In the genomic region with DNA sequence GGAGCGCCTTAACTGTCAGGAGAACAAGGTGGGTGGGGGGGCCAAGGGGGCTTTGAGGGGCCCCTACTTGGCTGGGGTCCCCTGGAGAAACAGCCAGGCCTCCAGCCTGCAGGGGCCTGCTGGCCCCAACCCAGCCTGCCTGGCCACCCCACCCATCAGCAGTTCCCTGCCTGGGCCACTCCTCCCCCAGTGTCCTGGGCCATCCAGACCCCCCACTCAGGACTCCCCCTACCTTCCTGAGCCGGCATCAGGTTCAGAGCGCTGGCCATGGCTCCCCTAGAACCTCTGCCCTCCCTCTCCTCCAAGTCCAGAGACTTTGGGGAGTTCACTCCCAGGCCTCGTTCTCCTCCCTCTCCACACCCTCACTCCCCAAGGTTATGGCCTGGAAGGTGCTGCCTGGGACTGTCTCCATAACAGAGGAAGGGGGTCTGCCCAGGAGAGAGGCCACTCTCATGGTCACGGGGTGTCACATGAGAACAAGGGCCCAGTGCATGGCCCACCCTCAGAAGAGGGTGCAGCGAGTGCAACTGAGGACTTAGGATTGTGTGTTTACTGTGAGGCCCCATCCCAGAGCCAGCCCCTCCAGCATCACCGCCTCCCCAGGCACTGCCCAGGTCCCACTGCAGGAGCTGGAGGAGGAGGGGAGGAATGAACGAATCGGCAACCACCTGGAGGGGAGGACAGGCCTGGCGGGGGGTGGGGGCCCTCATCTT, we compare ENCODE assay signal across 33 cellular contexts. TPM values are rescaled to one million over a fixed set of nuclear protein-coding genes. Genes with fewer than 3 reads are reported as not detected.
DNase-seq lines count a peak whose midpoint lies in the region; ATAC-seq, FAIRE-seq and TF ChIP-seq lines count a peak whose summit lies in the region.
"Had no signal": no experiment of that assay in that cellular context is flagged by ENCODE, and none has a peak within 500 bp of the region (broad histone marks: within the 10 kb centered on the region; RNA-seq: fewer than 3 reads in every experiment).

No MANE protein-coding gene starts in this region.

- H3K56ac ChIP-seq in IMR-90 (ENCODE audit: extremely low read depth, insufficient read depth, low read length), result no peak overlapping the region

- CTCF ChIA-PET in IMR-90 (lab: Yijun Ruan, JAX) (no interaction called here), HepG2 (lab: Yijun Ruan, JAX; ENCODE audit: low intra/inter-chr PET ratio, low total read pairs) (no interaction called here)

- no peak overlapping the region for H3K23ac ChIP-seq in IMR-90 (ENCODE audit: low read depth, low read length)

- H3K4me3 ChIP-seq in left ventricle myocardium inferior (no peak overlapping the region), IMR-90 (ENCODE audit: insufficient read depth, low read depth, low read length) (no peak overlapping the region), HepG2 (replicated peaks in 1 of 3; ENCODE audit: insufficient read depth in 1 of 3, low read depth in 2 of 3, low read length in 3 of 3) (no peak overlapping the region)
- H3K4me3 ChIP-seq: GM12878, PC-9 had no signal

- no peak overlapping the region for H2BK120ac ChIP-seq in IMR-90 (ENCODE audit: low read depth, low read length)

- ATAC-seq in Right ventricle myocardium inferior (no peak), IMR-90 (ENCODE audit: low read depth) (no peak), HepG2 (no peak), HG03457 (IDR thresholded peaks at IDR 0.05; ENCODE audit: unreplicated experiment) (no peak)
- ATAC-seq in activated naive CD4-positive, alpha-beta T cell treated with anti-CD3 and anti-CD28 coated beads, Interleukin-2, amount 50 U/mL, for 72 hours, result no peak
- ATAC-seq: GM12878 had no signal

- dilution Hi-C loops in IMR-90 (cut with HindIII; ENCODE audit: low sequenced_read_pairs, unreplicated experiment), result no loop called here

- no peak overlapping the region for H3K27ac ChIP-seq in left ventricle myocardium inferior (replicated peaks)
- H3K27ac ChIP-seq in IMR-90 (ENCODE audit: insufficient read depth, low read length), result no peak overlapping the region
- no peak overlapping the region for H3K27ac ChIP-seq in HepG2 (ENCODE audit: extremely low read length, insufficient read depth, low read length)
- H3K27ac ChIP-seq: PC-9 had no signal

- peaks cover 4% of the 10 kb centered on the region; the same call in 1 of the 2 replicates for H3K9me1 ChIP-seq in IMR-90 (ENCODE audit: insufficient read depth, low read length)

- no peak overlapping the region for H3K18ac ChIP-seq in IMR-90 (ENCODE audit: low read depth, low read length)

- in situ Hi-C loops in IMR-90 (cut with MboI; ENCODE audit: low sequenced_read_pairs), result no loop called here
- in situ Hi-C loops in HepG2 (cut with HindIII; ENCODE audit: extremely low pct_ligation_motif_present, low pct_unique_long_range_greater_than_20kb), result no loop called here

- no peak for FAIRE-seq in HepG2 (lab: Jason Lieb, UNC)
- FAIRE-seq: GM12878, H1 had no signal

- no peaks in the 10 kb centered on the region for H4K20me1 ChIP-seq in IMR-90 (ENCODE audit: insufficient read depth, low read length)
- peaks cover 57% of the 10 kb centered on the region for H4K20me1 ChIP-seq in HepG2 (ENCODE audit: insufficient read depth, low read length)

- peak; percentile 22 for DNase-seq in Right ventricle myocardium inferior (ENCODE audit: missing footprints)
- DNase-seq in left ventricle myocardium inferior, result no peak
- no peak for DNase-seq in IMR-90
- no peak for DNase-seq in HepG2 (ENCODE audit: low spot score)
- DNase-seq in type B pancreatic cell (ENCODE audit: extremely low spot score, unreplicated experiment), result peak; percentile 63
- no peak for DNase-seq in mesothelial cell of epicardium (ENCODE audit: low spot score in 2 of 2, unreplicated experiment in 2 of 2)
- DNase-seq in activated naive CD4-positive, alpha-beta T cell treated with anti-CD3 and anti-CD28 coated beads, Interleukin-2, amount 50 U/mL, for 72 hours (ENCODE audit: low spot score in 2 of 2), result no peak
- DNase-seq: 8988T; ACHN; Caco-2; DMS79; EL; GDM1; HCEC 1CT; KG1; NCI-H1092 treated with DMSO at 0.1 percent for 48 hours; NCI-H1436 treated with DMSO at 0.1 percent for 48 hours; NCI-H187 treated with DMSO at 0.1 percent for 48 hours; NCI-H446 treated with DMSO at 0.1 percent for 48 hours; NCI-H526; NCI-H82; NK-92 treated with Interleukin-12 subunit alpha and Interleukin-12 subunit beta, amount 100 ng/mL, for 24 hours; PC-9; RPMI8226; SHP77; SW 1271 had no signal

- H3K4me2 ChIP-seq in IMR-90 (ENCODE audit: low read depth, low read length) (no peak overlapping the region), HepG2 (ENCODE audit: low read depth, low read length) (no peak overlapping the region)
- H3K4me2 ChIP-seq: PC-9 had no signal

- no peak overlapping the region for H4K5ac ChIP-seq in IMR-90 (ENCODE audit: low read depth, low read length)

- H3K27me3 ChIP-seq in left ventricle myocardium inferior (ENCODE audit: low read depth) (no peaks in the 10 kb centered on the region), IMR-90 (ENCODE audit: control insufficient read depth, insufficient read depth, low read length) (no peaks in the 10 kb centered on the region; the same call in 1 of the 2 replicates), HepG2 (ENCODE audit: control insufficient read depth in 1 of 2, insufficient read depth in 2 of 2, low read length in 2 of 2) (no peaks in the 10 kb centered on the region)

- H3K27me3 Mint-ChIP-seq in type B pancreatic cell (no peaks in the 10 kb centered on the region), mesothelial cell of epicardium (ENCODE audit: low read depth) (no peaks in the 10 kb centered on the region)
- H3K27me3 Mint-ChIP-seq: CD4-positive, alpha-beta memory T cell had no signal

- H3K14ac ChIP-seq in IMR-90 (replicated peaks; ENCODE audit: low read depth, low read length), result no peak overlapping the region

- no peak overlapping the region for H3K4ac ChIP-seq in IMR-90 (ENCODE audit: low read depth, low read length)

- H2AFZ ChIP-seq in IMR-90 (replicated peaks; ENCODE audit: low read length, poor library complexity) (no peak overlapping the region), HepG2 (ENCODE audit: low read length) (no peak overlapping the region)
- H2AFZ ChIP-seq: PC-9 had no signal

- no peaks in the 10 kb centered on the region; a peak in 1 of 4 replicates for H3K79me1 ChIP-seq in IMR-90 (ENCODE audit: low read depth in 1 of 2, low read length in 2 of 2)

- TF ChIP-seq POLR2A in IMR-90 (IDR thresholded peaks at IDR 0.05; ENCODE audit: low read depth, low read length) (no peak), HepG2 (IDR thresholded peaks at IDR 0.05; ENCODE audit: insufficient read depth in 1 of 2, low read depth in 2 of 2, low read length in 2 of 2) (no peak)

- no peak overlapping the region for H2BK20ac ChIP-seq in IMR-90 (ENCODE audit: low read depth, low read length)

- H2AK5ac ChIP-seq in IMR-90 (ENCODE audit: low read depth, low read length), result no peak overlapping the region

- H3K9me3 Mint-ChIP-seq in type B pancreatic cell (no peaks in the 10 kb centered on the region), mesothelial cell of epicardium (no peaks in the 10 kb centered on the region)
- H3K9me3 Mint-ChIP-seq in activated naive CD4-positive, alpha-beta T cell treated with anti-CD3 and anti-CD28 coated beads, Interleukin-2, amount 50 U/mL, for 72 hours, result no peaks in the 10 kb centered on the region
- H3K9me3 Mint-ChIP-seq: CD4-positive, alpha-beta memory T cell; T-helper 1 cell treated with Interleukin-12 subunit alpha and Interleukin-12 subunit beta and Interleukin-4 antibody, amounts not matched to agents 30 μg/mL and 1 μg/mL, for 36 hours had no signal

- H3K4me1 ChIP-seq in left ventricle myocardium inferior, result peaks cover 24% of the 10 kb centered on the region
- peaks cover 10% of the 10 kb centered on the region for H3K4me1 ChIP-seq in IMR-90 (ENCODE audit: control insufficient read depth, insufficient read depth, low read length)
- H3K4me1 ChIP-seq in HepG2 (ENCODE audit: insufficient read depth, low read length), result peaks cover 45% of the 10 kb centered on the region

- intact Hi-C loops in Right ventricle myocardium inferior (cut with DNase I) (no loop called here), left ventricle myocardium inferior (cut with micrococcal nuclease) (no loop called here), IMR-90 (cut with micrococcal nuclease) (no loop called here), HepG2 (cut with micrococcal nuclease; ENCODE audit: unreplicated experiment) (no loop called here)

- 80% methylated on average over 1 of the region's 10 CpGs; no CpG with 5 or more reads in 1 of the 2 experiments for WGBS in IMR-90 (ENCODE audit: extremely low coverage in 2 of 2, insufficient read length in 1 of 2), 2 experiments
- 98% methylated on average over 10 of the region's 10 CpGs for WGBS in HepG2 (ENCODE audit: low lambda C conversion rate)

- TF ChIP-seq RAD21 in IMR-90 (IDR thresholded peaks at IDR 0.05; ENCODE audit: low read length) (no peak), HepG2 (CRISPR knock-in tag; IDR thresholded peaks at IDR 0.05) (peak; percentile 12; the same call in 1 of the 2 replicates)

- TF ChIP-seq CTCF in left ventricle myocardium inferior (IDR thresholded peaks at IDR 0.05; ENCODE audit: borderline replicate concordance) (no peak), IMR-90 (conservative IDR thresholded peaks at IDR 0.05; ENCODE audit: low read depth, low read length) (no peak), HepG2 (CRISPR knock-in tag; IDR thresholded peaks at IDR 0.05) (no peak), type B pancreatic cell (conservative IDR thresholded peaks at IDR 0.05) (no peak), mesothelial cell of epicardium (IDR thresholded peaks at IDR 0.05; ENCODE audit: unreplicated experiment) (no peak)

- H2BK5ac ChIP-seq in IMR-90 (ENCODE audit: low read depth, low read length, poor library complexity, severe bottlenecking), result no peak overlapping the region

- H4K8ac ChIP-seq in IMR-90 (ENCODE audit: low read depth in 2 of 2, low read length in 2 of 2), result no peak overlapping the region

- H3K4me3 Mint-ChIP-seq in type B pancreatic cell (no peak overlapping the region), mesothelial cell of epicardium (no peak overlapping the region)
- H3K4me3 Mint-ChIP-seq: CD4-positive, alpha-beta memory T cell; T-helper 1 cell treated with Interleukin-12 subunit alpha and Interleukin-12 subunit beta and Interleukin-4 antibody, amounts not matched to agents 30 μg/mL and 1 μg/mL, for 36 hours had no signal

- no peaks in the 10 kb centered on the region for H3K9me3 ChIP-seq in left ventricle myocardium inferior (replicated peaks)
- no peaks in the 10 kb centered on the region for H3K9me3 ChIP-seq in IMR-90 (ENCODE audit: control insufficient read depth, insufficient read depth, low read length)
- H3K9me3 ChIP-seq in HepG2 (ENCODE audit: low read length), result no peaks in the 10 kb centered on the region
- H3K9me3 ChIP-seq: Caco-2 had no signal

- peak overlapping the region; percentile 28 for H2AK9ac ChIP-seq in IMR-90 (replicated peaks; ENCODE audit: low read depth, low read length, poor library complexity)

- BruUV-seq in IMR-90 (replicated peaks; lab: Mats Ljungman, UMichigan) (no TSS peak), HepG2 (replicated peaks; lab: Mats Ljungman, UMichigan) (no TSS peak)

- H3K27ac Mint-ChIP-seq in type B pancreatic cell (no peak overlapping the region), mesothelial cell of epicardium (no peak overlapping the region)
- no peak overlapping the region for H3K27ac Mint-ChIP-seq in activated naive CD4-positive, alpha-beta T cell treated with anti-CD3 and anti-CD28 coated beads, Interleukin-2, amount 50 U/mL, for 72 hours
- H3K27ac Mint-ChIP-seq: CD4-positive, alpha-beta memory T cell; T-helper 1 cell treated with Interleukin-12 subunit alpha and Interleukin-12 subunit beta and Interleukin-4 antibody, amounts not matched to agents 30 μg/mL and 1 μg/mL, for 36 hours had no signal

- POLR2A ChIA-PET in IMR-90 (lab: Charles Lee; ENCODE audit: unreplicated experiment) (no interaction called here), HepG2 (lab: Yijun Ruan, JAX) (interaction anchor here (1.0 to 1.1 kb wide), 2 partner anchors 12 to 20 kb away, joined by 3 read pairs; no protein-coding TSS in a partner anchor)

- peaks cover 39% of the 10 kb centered on the region for H3K79me2 ChIP-seq in HepG2 (ENCODE audit: insufficient read depth, low read length)

- no peaks in the 10 kb centered on the region for H3K36me3 ChIP-seq in left ventricle myocardium inferior
- H3K36me3 ChIP-seq in IMR-90 (ENCODE audit: control insufficient read depth, insufficient read depth, low read length), result peaks cover 1% of the 10 kb centered on the region; the same call in 1 of the 2 replicates
- peaks cover 59 to 73% of the 10 kb centered on the region in 2 experiments for H3K36me3 ChIP-seq in HepG2 (replicated peaks in 1 of 2; ENCODE audit: control insufficient read depth in 1 of 2, insufficient read depth in 2 of 2, low read length in 2 of 2)

- H3K9ac ChIP-seq in IMR-90 (ENCODE audit: low read depth, low read length), result no peak overlapping the region
- H3K9ac ChIP-seq in HepG2 (ENCODE audit: insufficient read depth, low read depth, low read length), result no peak overlapping the region

- H3K4me1 Mint-ChIP-seq in type B pancreatic cell (ENCODE audit: unreplicated experiment), result no peaks in the 10 kb centered on the region
- H3K4me1 Mint-ChIP-seq in mesothelial cell of epicardium, result peaks cover 11% of the 10 kb centered on the region

- no peak overlapping the region for H2BK15ac ChIP-seq in IMR-90 (ENCODE audit: low read depth, low read length)

- no peaks in the 10 kb centered on the region for H3K36me3 Mint-ChIP-seq in type B pancreatic cell
- H3K36me3 Mint-ChIP-seq in mesothelial cell of epicardium, result no peaks in the 10 kb centered on the region
- no peaks in the 10 kb centered on the region for H3K36me3 Mint-ChIP-seq in activated naive CD4-positive, alpha-beta T cell treated with anti-CD3 and anti-CD28 coated beads, Interleukin-2, amount 50 U/mL, for 72 hours

- H4K91ac ChIP-seq in IMR-90 (ENCODE audit: insufficient read depth, low read depth, low read length), result no peak overlapping the region

- TF ChIP-seq EP300 in HepG2 (IDR thresholded peaks at IDR 0.05; ENCODE audit: low read depth in 2 of 2, low read length in 2 of 2) (no peak), HepG2 (CRISPR knock-in tag; IDR thresholded peaks at IDR 0.05; ENCODE audit: borderline replicate concordance) (no peak)

RNA-seq across cellular contexts. Expression of a gene that starts 6.0 kb away (rescaled TPM):
- total RNA-seq in Right ventricle myocardium inferior, result 0.41 TPM
- 0.47 TPM for total RNA-seq in left ventricle myocardium inferior
- total RNA-seq in IMR-90 (2012; rRNA removed), result 1.4 and 2.2 TPM in 2 replicates
- polyA plus RNA-seq in IMR-90 (2012; rRNA removed), result 14.4 and 17.3 TPM in 2 replicates
- polyA plus RNA-seq in IMR-90 (2012; cell fraction: cytosol; rRNA removed), result 3.7 and 5.8 TPM in 2 replicates
- polyA plus RNA-seq in IMR-90 (2012; cell fraction: nucleus; rRNA removed; ENCODE audit: low replicate concordance), result 68.1 and 209 TPM in 2 replicates
- 33.6 and 110 TPM in 2 replicates for total RNA-seq in HepG2 (2016; rRNA removed; fragmentation: Illumina TruSeq; extraction: Trizol)
- 27.1 and 27.6 TPM in 2 replicates for total RNA-seq in HepG2 (2016; cell fraction: cytosol; rRNA removed; fragmentation: Illumina TruSeq; extraction: Trizol; ENCODE audit: low read depth)
- total RNA-seq in HepG2 (2016; cell fraction: insoluble cytoplasmic fraction; rRNA removed; fragmentation: Illumina TruSeq; extraction: Trizol), result 25.3 and 116 TPM in 2 replicates
- 36.6 and 38.0 TPM in 2 replicates for total RNA-seq in HepG2 (2016; cell fraction: membrane; rRNA removed; fragmentation: Illumina TruSeq; extraction: Trizol)
- 145 and 168 TPM in 2 replicates for total RNA-seq in HepG2 (2016; cell fraction: nucleus; rRNA removed; fragmentation: Illumina TruSeq; extraction: Trizol)
- 191 and 280 TPM in 2 replicates for polyA plus RNA-seq in HepG2 (2011; rRNA removed)
- polyA plus RNA-seq in HepG2 (2011; cell fraction: cytosol; rRNA removed), result 57.2 and 94.5 TPM in 2 replicates
- 3,698 and 4,960 TPM in 2 replicates for polyA plus RNA-seq in HepG2 (2011; cell fraction: nucleus; rRNA removed)
- polyA plus RNA-seq in HepG2 (2012), result 173 and 220 TPM in 2 replicates
- 16.5 and 18.1 TPM in 2 replicates for polyA plus RNA-seq in HepG2 (2016; cell fraction: cytosol; fragmentation: Illumina TruSeq; extraction: Trizol; ENCODE audit: low read depth)
- 36.5 and 42.6 TPM in 2 replicates for polyA plus RNA-seq in HepG2 (2016; cell fraction: insoluble cytoplasmic fraction; fragmentation: Illumina TruSeq; extraction: Trizol; ENCODE audit: low read depth)
- polyA plus RNA-seq in HepG2 (2016; cell fraction: membrane; fragmentation: Illumina TruSeq; extraction: Trizol; ENCODE audit: low read depth), result 30.7 and 32.6 TPM in 2 replicates
- 553 and 603 TPM in 2 replicates for polyA plus RNA-seq in HepG2 (2016; cell fraction: nucleus; fragmentation: Illumina TruSeq; extraction: Trizol; ENCODE audit: insufficient read depth, low read depth)
- 0.07 and 195 TPM in 2 replicates for polyA minus RNA-seq in HepG2 (2011; rRNA and poly(A)+ RNA removed; ENCODE audit: low replicate concordance)
- 33.4 and 43.3 TPM in 2 replicates for polyA minus RNA-seq in HepG2 (2011; cell fraction: cytosol; rRNA and poly(A)+ RNA removed)
- 176 and 196 TPM in 2 replicates for polyA minus RNA-seq in HepG2 (2011; cell fraction: nucleus; rRNA and poly(A)+ RNA removed)
- total RNA-seq in type B pancreatic cell (ENCODE audit: low replicate concordance), result 3.9 and 5.6 TPM in 2 replicates
- total RNA-seq in mesothelial cell of epicardium, result 5.3 to 7.1 TPM (median 5.7 TPM) in 3 replicates
- total RNA-seq in activated naive CD4-positive, alpha-beta T cell treated with anti-CD3 and anti-CD28 coated beads, Interleukin-2, amount 50 U/mL, for 72 hours, result 10 to 100 TPM; 17.5 to 22.0 TPM
- total RNA-seq: SK-MEL-5 had no signal

RNA-seq across cellular contexts. Expression of a gene that starts 20.6 kb away (rescaled TPM):
- total RNA-seq in Right ventricle myocardium inferior, result 16.1 TPM
- total RNA-seq in left ventricle myocardium inferior, result 16.2 TPM
- 33.9 and 36.4 TPM in 2 replicates for total RNA-seq in IMR-90 (2012; rRNA removed)
- 18.8 and 21.5 TPM in 2 replicates for polyA plus RNA-seq in IMR-90 (2012; rRNA removed)
- polyA plus RNA-seq in IMR-90 (2012; cell fraction: cytosol; rRNA removed), result 13.8 and 15.1 TPM in 2 replicates
- 13.2 and 19.6 TPM in 2 replicates for polyA plus RNA-seq in IMR-90 (2012; cell fraction: nucleus; rRNA removed; ENCODE audit: low replicate concordance)
- total RNA-seq in HepG2 (2016; rRNA removed; fragmentation: Illumina TruSeq; extraction: Trizol), result 59.8 and 74.4 TPM in 2 replicates
- 17.8 and 18.7 TPM in 2 replicates for total RNA-seq in HepG2 (2016; cell fraction: cytosol; rRNA removed; fragmentation: Illumina TruSeq; extraction: Trizol; ENCODE audit: low read depth)
- 60.3 and 68.0 TPM in 2 replicates for total RNA-seq in HepG2 (2016; cell fraction: insoluble cytoplasmic fraction; rRNA removed; fragmentation: Illumina TruSeq; extraction: Trizol)
- 45.9 and 46.6 TPM in 2 replicates for total RNA-seq in HepG2 (2016; cell fraction: membrane; rRNA removed; fragmentation: Illumina TruSeq; extraction: Trizol)
- total RNA-seq in HepG2 (2016; cell fraction: nucleus; rRNA removed; fragmentation: Illumina TruSeq; extraction: Trizol), result 35.6 and 42.8 TPM in 2 replicates
- polyA plus RNA-seq in HepG2 (2011; rRNA removed), result 39.0 and 39.6 TPM in 2 replicates
- 39.6 and 40.7 TPM in 2 replicates for polyA plus RNA-seq in HepG2 (2011; cell fraction: cytosol; rRNA removed)
- polyA plus RNA-seq in HepG2 (2011; cell fraction: nucleus; rRNA removed), result 23.9 and 26.9 TPM in 2 replicates
- polyA plus RNA-seq in HepG2 (2012), result 36.8 and 46.0 TPM in 2 replicates
- polyA plus RNA-seq in HepG2 (2016; cell fraction: cytosol; fragmentation: Illumina TruSeq; extraction: Trizol; ENCODE audit: low read depth), result 14.5 and 16.6 TPM in 2 replicates
- polyA plus RNA-seq in HepG2 (2016; cell fraction: insoluble cytoplasmic fraction; fragmentation: Illumina TruSeq; extraction: Trizol; ENCODE audit: low read depth), result 66.0 and 70.4 TPM in 2 replicates
- polyA plus RNA-seq in HepG2 (2016; cell fraction: membrane; fragmentation: Illumina TruSeq; extraction: Trizol; ENCODE audit: low read depth), result 31.6 and 32.0 TPM in 2 replicates
- 58.8 and 62.9 TPM in 2 replicates for polyA plus RNA-seq in HepG2 (2016; cell fraction: nucleus; fragmentation: Illumina TruSeq; extraction: Trizol; ENCODE audit: insufficient read depth, low read depth)
- 30.6 and 61.9 TPM in 2 replicates for polyA minus RNA-seq in HepG2 (2011; rRNA and poly(A)+ RNA removed; ENCODE audit: low replicate concordance)
- polyA minus RNA-seq in HepG2 (2011; cell fraction: cytosol; rRNA and poly(A)+ RNA removed), result 28.5 and 31.3 TPM in 2 replicates
- polyA minus RNA-seq in HepG2 (2011; cell fraction: nucleus; rRNA and poly(A)+ RNA removed), result 27.2 and 34.4 TPM in 2 replicates
- total RNA-seq in type B pancreatic cell (ENCODE audit: low replicate concordance), result 55.8 and 68.7 TPM in 2 replicates
- total RNA-seq in mesothelial cell of epicardium, result 57.8 to 59.2 TPM (median 57.9 TPM) in 3 replicates
- total RNA-seq in activated naive CD4-positive, alpha-beta T cell treated with anti-CD3 and anti-CD28 coated beads, Interleukin-2, amount 50 U/mL, for 72 hours, result 10 to 100 TPM; 39.7 to 47.3 TPM

RNA-seq across cellular contexts. Expression of a gene that starts 32.2 kb away (rescaled TPM):
- total RNA-seq in Right ventricle myocardium inferior (33.5 TPM), left ventricle myocardium inferior (37.0 TPM), IMR-90 (2012; rRNA removed) (28.1 and 38.3 TPM in 2 replicates), HepG2 (2016; rRNA removed; fragmentation: Illumina TruSeq; extraction: Trizol) (75.1 and 77.0 TPM in 2 replicates), type B pancreatic cell (ENCODE audit: low replicate concordance) (49.7 and 58.1 TPM in 2 replicates), mesothelial cell of epicardium (70.3 to 73.1 TPM (median 70.5 TPM) in 3 replicates)
- polyA plus RNA-seq in IMR-90 (2012; rRNA removed) (17.5 and 21.8 TPM in 2 replicates), HepG2 (2011; rRNA removed) (72.6 and 75.0 TPM in 2 replicates)
- 10.8 and 13.3 TPM in 2 replicates for polyA plus RNA-seq in IMR-90 (2012; cell fraction: cytosol; rRNA removed)
- polyA plus RNA-seq in IMR-90 (2012; cell fraction: nucleus; rRNA removed; ENCODE audit: low replicate concordance), result 47.1 and 74.1 TPM in 2 replicates
- total RNA-seq in HepG2 (2016; cell fraction: cytosol; rRNA removed; fragmentation: Illumina TruSeq; extraction: Trizol; ENCODE audit: low read depth), result 14.5 and 17.3 TPM in 2 replicates
- total RNA-seq in HepG2 (2016; cell fraction: insoluble cytoplasmic fraction; rRNA removed; fragmentation: Illumina TruSeq; extraction: Trizol), result 71.7 and 75.6 TPM in 2 replicates
- 32.1 and 34.1 TPM in 2 replicates for total RNA-seq in HepG2 (2016; cell fraction: membrane; rRNA removed; fragmentation: Illumina TruSeq; extraction: Trizol)
- 86.6 and 98.5 TPM in 2 replicates for total RNA-seq in HepG2 (2016; cell fraction: nucleus; rRNA removed; fragmentation: Illumina TruSeq; extraction: Trizol)
- 53.2 and 57.1 TPM in 2 replicates for polyA plus RNA-seq in HepG2 (2011; cell fraction: cytosol; rRNA removed)
- polyA plus RNA-seq in HepG2 (2011; cell fraction: nucleus; rRNA removed), result 292 and 297 TPM in 2 replicates
- 67.9 and 74.0 TPM in 2 replicates for polyA plus RNA-seq in HepG2 (2012)
- polyA plus RNA-seq in HepG2 (2016; cell fraction: cytosol; fragmentation: Illumina TruSeq; extraction: Trizol; ENCODE audit: low read depth), result 3.0 TPM in 2 replicates
- 61.5 and 65.9 TPM in 2 replicates for polyA plus RNA-seq in HepG2 (2016; cell fraction: insoluble cytoplasmic fraction; fragmentation: Illumina TruSeq; extraction: Trizol; ENCODE audit: low read depth)
- 10.9 and 11.6 TPM in 2 replicates for polyA plus RNA-seq in HepG2 (2016; cell fraction: membrane; fragmentation: Illumina TruSeq; extraction: Trizol; ENCODE audit: low read depth)
- 130 and 135 TPM in 2 replicates for polyA plus RNA-seq in HepG2 (2016; cell fraction: nucleus; fragmentation: Illumina TruSeq; extraction: Trizol; ENCODE audit: insufficient read depth, low read depth)
- polyA minus RNA-seq in HepG2 (2011; rRNA and poly(A)+ RNA removed; ENCODE audit: low replicate concordance), result 33.0 and 89.8 TPM in 2 replicates
- polyA minus RNA-seq in HepG2 (2011; cell fraction: cytosol; rRNA and poly(A)+ RNA removed), result 30.7 and 35.0 TPM in 2 replicates
- 139 and 144 TPM in 2 replicates for polyA minus RNA-seq in HepG2 (2011; cell fraction: nucleus; rRNA and poly(A)+ RNA removed)
- total RNA-seq in activated naive CD4-positive, alpha-beta T cell treated with anti-CD3 and anti-CD28 coated beads, Interleukin-2, amount 50 U/mL, for 72 hours, result 10 to 100 TPM; 40.1 to 52.7 TPM

RNA-seq across cellular contexts. Expression of a gene that starts 48.2 kb away (rescaled TPM):
- total RNA-seq in Right ventricle myocardium inferior (not detected), left ventricle myocardium inferior (not detected), IMR-90 (2012; rRNA removed) (not detected in 2 replicates), HepG2 (2016; rRNA removed; fragmentation: Illumina TruSeq; extraction: Trizol) (not detected in 2 replicates), type B pancreatic cell (ENCODE audit: low replicate concordance) (not detected in 2 replicates), mesothelial cell of epicardium (not detected in 3 replicates)
- polyA plus RNA-seq in IMR-90 (2012; rRNA removed) (not detected in 2 replicates), HepG2 (2011; rRNA removed) (not detected in 2 replicates)
- polyA plus RNA-seq in IMR-90 (2012; cell fraction: cytosol; rRNA removed), result not detected in 2 replicates
- polyA plus RNA-seq in IMR-90 (2012; cell fraction: nucleus; rRNA removed; ENCODE audit: low replicate concordance), result not detected in 2 replicates
- total RNA-seq in HepG2 (2016; cell fraction: cytosol; rRNA removed; fragmentation: Illumina TruSeq; extraction: Trizol; ENCODE audit: low read depth), result not detected in 2 replicates
- total RNA-seq in HepG2 (2016; cell fraction: insoluble cytoplasmic fraction; rRNA removed; fragmentation: Illumina TruSeq; extraction: Trizol), result not detected in 2 replicates
- not detected in 2 replicates for total RNA-seq in HepG2 (2016; cell fraction: membrane; rRNA removed; fragmentation: Illumina TruSeq; extraction: Trizol)
- total RNA-seq in HepG2 (2016; cell fraction: nucleus; rRNA removed; fragmentation: Illumina TruSeq; extraction: Trizol), result not detected in 2 replicates
- not detected in 2 replicates for polyA plus RNA-seq in HepG2 (2011; cell fraction: cytosol; rRNA removed)
- not detected in 2 replicates for polyA plus RNA-seq in HepG2 (2011; cell fraction: nucleus; rRNA removed)
- not detected in 2 replicates for polyA plus RNA-seq in HepG2 (2012)
- not detected in 2 replicates for polyA plus RNA-seq in HepG2 (2016; cell fraction: cytosol; fragmentation: Illumina TruSeq; extraction: Trizol; ENCODE audit: low read depth)
- not detected in 2 replicates for polyA plus RNA-seq in HepG2 (2016; cell fraction: insoluble cytoplasmic fraction; fragmentation: Illumina TruSeq; extraction: Trizol; ENCODE audit: low read depth)
- polyA plus RNA-seq in HepG2 (2016; cell fraction: membrane; fragmentation: Illumina TruSeq; extraction: Trizol; ENCODE audit: low read depth), result not detected in 2 replicates
- polyA plus RNA-seq in HepG2 (2016; cell fraction: nucleus; fragmentation: Illumina TruSeq; extraction: Trizol; ENCODE audit: insufficient read depth, low read depth), result not detected in 2 replicates
- not detected in 2 replicates for polyA minus RNA-seq in HepG2 (2011; rRNA and poly(A)+ RNA removed; ENCODE audit: low replicate concordance)
- not detected in 2 replicates for polyA minus RNA-seq in HepG2 (2011; cell fraction: cytosol; rRNA and poly(A)+ RNA removed)
- polyA minus RNA-seq in HepG2 (2011; cell fraction: nucleus; rRNA and poly(A)+ RNA removed), result not detected in 2 replicates
- not detected for total RNA-seq in activated naive CD4-positive, alpha-beta T cell treated with anti-CD3 and anti-CD28 coated beads, Interleukin-2, amount 50 U/mL, for 72 hours
- total RNA-seq: CD4-positive, alpha-beta memory T cell; PC-9; SK-MEL-5 had no signal
- polyA plus RNA-seq: BJ; CD4-positive, alpha-beta memory T cell; H1 had no signal

Comparison
In these comparisons a context has a peak if more than half of its experiments do, and no peak if none do; other contexts are left out.
1. DNase-seq: peak in Right ventricle myocardium inferior (single experiment) and type B pancreatic cell (single experiment); none in left ventricle myocardium inferior (single experiment), IMR-90 (single experiment), HepG2 (single experiment), mesothelial cell of epicardium (0 of 2) and activated naive CD4-positive, alpha-beta T cell treated with anti-CD3 and anti-CD28 coated beads, Interleukin-2, amount 50 U/mL, for 72 hours (0 of 2).